In genomic region chr10:95133016-95133752, GRCh38 we compare ENCODE assay signal across 8 cellular contexts.
A peak's percentile ranks its signal among the peaks of the same experiment; 100 is the strongest.
DNase-seq lines count a peak whose midpoint lies in the region; ATAC-seq and TF ChIP-seq lines count a peak whose summit lies in the region.

No MANE protein-coding gene starts in this region.

- H3K4me3 ChIP-seq in NB4 (ENCODE audit: low read depth, low read length): no peak overlapping the region
- no peak overlapping the region for H3K4me3 ChIP-seq in iPS DF 6.9 (ENCODE audit: low read length)

- no CpG with 5 or more reads among the region's 4 CpGs for WGBS in iPS DF 6.9 (ENCODE audit: insufficient coverage, insufficient read length)

- peak; percentile 82 for ATAC-seq in HG02588 (IDR thresholded peaks at IDR 0.05; ENCODE audit: unreplicated experiment)

- peak; percentile 38 to 82 (median 57) for DNase-seq in NCI-H1417 (lab: John Stamatoyannopoulos, UW)
- no peak for DNase-seq in NCI-H1417 treated with DMSO at 0.1 percent for 48 hours (lab: John Stamatoyannopoulos, UW)
- peak; percentile 87 for DNase-seq in NB4 (ENCODE audit: low read depth)
- DNase-seq in T follicular helper cell (ENCODE audit: low read depth): peak; percentile 41
- DNase-seq in amniotic stem cell (lab: John Stamatoyannopoulos, UW): peak; percentile 41
- DNase-seq in iPS DF 6.9 (ENCODE audit: low read depth, low spot score): peak; percentile 94
- peak; percentile 62 to 71 for DNase-seq in stimulated activated CD4-positive, alpha-beta T cell treated with anti-CD3 and anti-CD28 coated beads, Interleukin-15, amount 100 ng/mL, for 48 hours (ENCODE audit: low read depth in 2 of 2)

- no peaks in the 10 kb centered on the region for H3K36me3 ChIP-seq in iPS DF 6.9 (ENCODE audit: control insufficient read depth, insufficient read depth, low read length)

- no peaks in the 10 kb centered on the region for H3K27me3 ChIP-seq in iPS DF 6.9 (ENCODE audit: control insufficient read depth, insufficient read depth, low read length)

- TF ChIP-seq POLR2A in NB4 (IDR thresholded peaks at IDR 0.05; ENCODE audit: extremely low read depth, insufficient read length): no peak

- TF ChIP-seq CTCF in NB4 (IDR thresholded peaks at IDR 0.05; ENCODE audit: low read depth, low read length): peak; percentile 82

- no peaks in the 10 kb centered on the region for H3K4me1 ChIP-seq in iPS DF 6.9 (ENCODE audit: control insufficient read depth, insufficient read depth, low read length)

- H3K9me3 ChIP-seq in iPS DF 6.9 (ENCODE audit: control insufficient read depth, insufficient read depth, low read length): no peaks in the 10 kb centered on the region

- H3K27ac ChIP-seq in iPS DF 6.9 (ENCODE audit: low read length): no peak overlapping the region
